In the genomic region with DNA sequence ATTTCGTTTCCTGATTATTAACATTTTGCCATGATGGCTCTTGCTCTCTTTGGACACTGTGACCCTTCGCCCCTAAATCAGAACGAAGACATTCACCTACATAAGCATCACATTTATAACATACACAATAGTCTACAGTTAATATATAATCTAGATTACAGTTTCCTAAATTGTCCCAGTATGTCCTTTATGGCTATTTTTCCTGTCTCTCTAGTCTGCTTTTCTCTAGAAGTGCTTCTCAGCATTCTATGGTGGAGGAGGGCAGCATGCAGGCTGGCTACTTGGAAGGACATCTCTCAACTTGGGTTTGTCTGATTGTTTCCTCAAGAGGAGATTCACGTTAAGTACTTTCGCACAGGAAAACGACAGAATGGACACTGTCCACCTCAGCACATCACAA, we compare ENCODE assay signal across 15 cellular contexts. TPM values are rescaled to one million over a fixed set of nuclear protein-coding genes. Genes with fewer than 3 reads are reported as not detected.
DNase-seq lines count a peak whose midpoint lies in the region; ATAC-seq, FAIRE-seq and TF ChIP-seq lines count a peak whose summit lies in the region.
"Had no signal": no experiment of that assay in that cellular context is flagged by ENCODE, and none has a peak within 500 bp of the region (broad histone marks: within the 10 kb centered on the region; RNA-seq: fewer than 3 reads in every experiment).

No MANE protein-coding gene starts in this region.

- no peak overlapping the region for H3K4me3 ChIP-seq in mesodermal cell (ENCODE audit: extremely low read depth, insufficient read depth, low read length, poor library complexity, severe bottlenecking)
- H3K4me3 ChIP-seq: SJSA1 had no signal

- CTCF ChIA-PET in activated CD8-positive, alpha-beta memory T cell treated with anti-CD3 and anti-CD28 coated beads, Interleukin-2, amount 10 ng/mL, durations not matched to agents 7 days and 5 days (lab: Charles Lee), result no interaction called here

- H3K27me3 Mint-ChIP-seq in activated CD8-positive, alpha-beta memory T cell treated with anti-CD3 and anti-CD28 coated beads, Interleukin-2, amount 10 ng/mL, durations not matched to agents 7 days and 5 days, result no peaks in the 10 kb centered on the region
- H3K27me3 Mint-ChIP-seq in T-helper 1 cell treated with Interleukin-12 subunit alpha and Interleukin-12 subunit beta and Interleukin-4 antibody, amounts not matched to agents 30 μg/mL and 1 μg/mL, for 36 hours (ENCODE audit: low read depth), result no peaks in the 10 kb centered on the region

- H3K9me3 Mint-ChIP-seq in activated CD8-positive, alpha-beta memory T cell treated with anti-CD3 and anti-CD28 coated beads, Interleukin-2, amount 10 ng/mL, durations not matched to agents 7 days and 5 days (ENCODE audit: low read depth), result no peaks in the 10 kb centered on the region
- H3K9me3 Mint-ChIP-seq in T-helper 1 cell treated with Interleukin-12 subunit alpha and Interleukin-12 subunit beta and Interleukin-4 antibody, amounts not matched to agents 30 μg/mL and 1 μg/mL, for 36 hours, result no peaks in the 10 kb centered on the region

- peak; percentile 35 for FAIRE-seq in GM12891 (lab: Jason Lieb, UNC)
- FAIRE-seq: A204.1, GM18507 had no signal

- H3K4me3 Mint-ChIP-seq in activated CD8-positive, alpha-beta memory T cell treated with anti-CD3 and anti-CD28 coated beads, Interleukin-2, amount 10 ng/mL, durations not matched to agents 7 days and 5 days, result no peak overlapping the region
- H3K4me3 Mint-ChIP-seq in T-helper 1 cell treated with Interleukin-12 subunit alpha and Interleukin-12 subunit beta and Interleukin-4 antibody, amounts not matched to agents 30 μg/mL and 1 μg/mL, for 36 hours, result no peak overlapping the region

- H3K36me3 ChIP-seq in mesodermal cell (ENCODE audit: control insufficient read depth, insufficient read depth, low read length), result peaks cover 23% of the 10 kb centered on the region

- peak; percentile 45 for ATAC-seq in activated CD8-positive, alpha-beta memory T cell treated with anti-CD3 and anti-CD28 coated beads, Interleukin-2, amount 10 ng/mL, durations not matched to agents 7 days and 5 days
- ATAC-seq in GM18519 (IDR thresholded peaks at IDR 0.05; ENCODE audit: low FRiP score, unreplicated experiment), result no peak

- 92 to 96% methylated on average over 1 to 3 of the region's 6 CpGs for whole genome bisulfite sequencing in mesodermal cell (ENCODE audit: insufficient coverage in 2 of 2), 2 experiments

- H3K27ac ChIP-seq in mesodermal cell (ENCODE audit: low read depth, low read length, severe bottlenecking), result peak overlapping the region; percentile 92
- H3K27ac ChIP-seq: C4-2B, SJSA1 had no signal

- H3K4me1 Mint-ChIP-seq in activated CD8-positive, alpha-beta memory T cell treated with anti-CD3 and anti-CD28 coated beads, Interleukin-2, amount 10 ng/mL, durations not matched to agents 7 days and 5 days, result peaks cover 9% of the 10 kb centered on the region
- H3K4me1 Mint-ChIP-seq in T-helper 1 cell treated with Interleukin-12 subunit alpha and Interleukin-12 subunit beta and Interleukin-4 antibody, amounts not matched to agents 30 μg/mL and 1 μg/mL, for 36 hours (ENCODE audit: low read depth), result peaks cover 6% of the 10 kb centered on the region

- peaks cover 27% of the 10 kb centered on the region for H3K9me3 ChIP-seq in mesodermal cell (ENCODE audit: control insufficient read depth, low read length)
- H3K9me3 ChIP-seq: SJSA1 had no signal

- no peak overlapping the region for H3K27ac Mint-ChIP-seq in activated CD8-positive, alpha-beta memory T cell treated with anti-CD3 and anti-CD28 coated beads, Interleukin-2, amount 10 ng/mL, durations not matched to agents 7 days and 5 days
- H3K27ac Mint-ChIP-seq in T-helper 1 cell treated with Interleukin-12 subunit alpha and Interleukin-12 subunit beta and Interleukin-4 antibody, amounts not matched to agents 30 μg/mL and 1 μg/mL, for 36 hours, result peak overlapping the region; percentile 3

- peaks cover 6% of the 10 kb centered on the region for H3K36me3 Mint-ChIP-seq in activated CD8-positive, alpha-beta memory T cell treated with anti-CD3 and anti-CD28 coated beads, Interleukin-2, amount 10 ng/mL, durations not matched to agents 7 days and 5 days
- peaks cover 2% of the 10 kb centered on the region for H3K36me3 Mint-ChIP-seq in T-helper 1 cell treated with Interleukin-12 subunit alpha and Interleukin-12 subunit beta and Interleukin-4 antibody, amounts not matched to agents 30 μg/mL and 1 μg/mL, for 36 hours (ENCODE audit: low read depth)

- TF ChIP-seq POLR2A in GM12891 (IDR thresholded peaks at IDR 0.05; ENCODE audit: low read depth, low read length), result no peak

- no peaks in the 10 kb centered on the region for H3K4me1 ChIP-seq in mesodermal cell (ENCODE audit: control insufficient read depth, insufficient read depth, low read length, poor library complexity, severe bottlenecking)
- H3K4me1 ChIP-seq: SJSA1 had no signal

- DNase-seq in activated CD8-positive, alpha-beta memory T cell treated with anti-CD3 and anti-CD28 coated beads, Interleukin-2, amount 10 ng/mL, durations not matched to agents 7 days and 5 days, result no peak
- DNase-seq in activated CD8-positive, alpha-beta memory T cell treated with anti-CD3 and anti-CD28 coated beads, Interleukin-2, amount 50 U/mL, for 4 hours, result no peak
- DNase-seq in GM12891 (ENCODE audit: insufficient read length, low spot score), result no peak
- DNase-seq in NCI-H69 (lab: John Stamatoyannopoulos, UW), result no peak
- DNase-seq in activated CD4-positive, CD25-positive, alpha-beta regulatory T cell (lab: John Stamatoyannopoulos, UW), result no peak
- DNase-seq: NCI-H1105, NCI-H1694 treated with DMSO at 0.1 percent for 48 hours, NCI-H345 had no signal

TF ChIP-seq in GM12891, 5 proteins besides CTCF, POLR2A, EP300 and RAD21:
- no peak for TF ChIP-seq POLR2AphosphoS5 (IDR thresholded peaks at IDR 0.05; ENCODE audit: low read depth, low read length)
- no peak for TF ChIP-seq PAX5 (IDR thresholded peaks at IDR 0.05; ENCODE audit: insufficient read depth, low read length, severe bottlenecking)
- no peak for TF ChIP-seq TAF1 (IDR thresholded peaks at IDR 0.05; ENCODE audit: low read depth, low read length)
- TF ChIP-seq SPI1 (IDR thresholded peaks at IDR 0.05; ENCODE audit: low read depth, low read length), result no peak
- no peak for TF ChIP-seq POU2F2 (IDR thresholded peaks at IDR 0.05; ENCODE audit: low read depth, low read length)

RNA-seq across cellular contexts. Expression of gene FAM210A, which starts 49.9 kb away (rescaled TPM):
- total RNA-seq in activated CD8-positive, alpha-beta memory T cell treated with anti-CD3 and anti-CD28 coated beads, Interleukin-2, amount 10 ng/mL, durations not matched to agents 7 days and 5 days, result 10 to 100 TPM; 20.9 to 26.4 TPM
- 16.8 TPM for polyA plus RNA-seq in GM12891 (2012; ENCODE audit: low read depth, missing spikeins)
- polyA plus RNA-seq in mesodermal cell (2013, experiment 1 of 2), result 9.7 TPM
- polyA plus RNA-seq in mesodermal cell (2013, experiment 2 of 2), result 12.3 TPM

RNA-seq across cellular contexts. Expression of gene RNMT, which starts 50.0 kb away (rescaled TPM):
- 10 to 100 TPM; 28.0 to 35.5 TPM for total RNA-seq in activated CD8-positive, alpha-beta memory T cell treated with anti-CD3 and anti-CD28 coated beads, Interleukin-2, amount 10 ng/mL, durations not matched to agents 7 days and 5 days
- 28.3 TPM for polyA plus RNA-seq in GM12891 (2012; ENCODE audit: low read depth, missing spikeins)
- 34.4 TPM for polyA plus RNA-seq in mesodermal cell (2013, experiment 1 of 2)
- 35.0 TPM for polyA plus RNA-seq in mesodermal cell (2013, experiment 2 of 2)
